In the genomic region with DNA sequence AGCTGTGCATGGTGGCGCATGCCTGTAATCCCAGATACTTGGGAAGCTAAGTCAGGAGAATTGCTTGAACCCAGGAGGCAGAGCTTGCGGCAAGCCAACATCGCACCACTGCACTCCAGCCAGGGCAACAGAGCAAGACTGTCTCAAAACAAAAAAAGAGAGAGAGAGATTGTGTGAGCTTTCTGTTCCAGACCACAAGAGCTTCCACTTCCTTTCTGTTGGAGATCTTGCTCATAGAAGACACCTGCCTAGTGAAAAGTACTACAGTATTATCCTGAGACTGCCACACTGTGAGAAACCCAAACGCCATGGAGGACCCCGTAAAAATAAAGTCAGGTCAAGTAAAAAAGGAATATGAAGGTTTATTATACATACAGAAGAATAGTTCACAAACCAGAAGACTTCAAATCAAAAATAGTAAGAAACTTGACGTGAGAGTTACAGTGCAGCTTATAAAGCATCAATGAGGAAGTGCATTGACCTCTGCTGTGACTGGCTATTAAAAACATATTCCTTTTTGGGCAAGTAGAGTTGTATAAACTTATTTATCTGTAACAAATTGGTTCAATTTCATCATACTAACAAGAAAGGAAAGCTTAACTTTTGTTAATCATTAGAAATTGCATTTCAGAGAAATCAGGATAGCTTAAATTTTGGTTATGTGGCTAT, we compare ENCODE assay signal across 8 cellular contexts. TPM values are rescaled to one million over a fixed set of nuclear protein-coding genes. Genes with fewer than 3 reads are reported as not detected.
DNase-seq lines count a peak whose midpoint lies in the region; ATAC-seq and TF ChIP-seq lines count a peak whose summit lies in the region.

No MANE protein-coding gene starts in this region.

- no peaks in the 10 kb centered on the region for H3K27me3 Mint-ChIP-seq in activated CD8-positive, alpha-beta T cell treated with anti-CD3 and anti-CD28 coated beads for 36 hours

- intact Hi-C loops in activated CD8-positive, alpha-beta T cell treated with anti-CD3 and anti-CD28 coated beads for 36 hours (cut with micrococcal nuclease): loop anchor here (5.0 kb wide), 1 partner anchor 57 kb away; no protein-coding TSS in a partner anchor
- intact Hi-C loops in colonic mucosa (cut with DNase I): no loop called here

- peak; percentile 71 for ATAC-seq in DND-41 (ENCODE audit: insufficient read depth, low read depth)
- peak; percentile 70 for ATAC-seq in GM19452 (IDR thresholded peaks at IDR 0.05; ENCODE audit: unreplicated experiment)
- ATAC-seq in HG03342 (IDR thresholded peaks at IDR 0.05; ENCODE audit: unreplicated experiment): peak; percentile 72
- peak; percentile 18 for ATAC-seq in activated CD8-positive, alpha-beta T cell treated with anti-CD3 and anti-CD28 coated beads for 36 hours

- peak overlapping the region; percentile 56 for H3K9ac ChIP-seq in DND-41 (ENCODE audit: low read depth, low read length)
- no peak overlapping the region for H3K9ac ChIP-seq in colonic mucosa (ENCODE audit: low read depth in 2 of 2, low read length in 2 of 2)

- H3K4me3 ChIP-seq in DND-41 (ENCODE audit: low read depth in 1 of 2, low read length in 2 of 2): peak overlapping the region in 1 of 2 experiments; percentile 35; a peak in 2 of 4 replicates
- no peak overlapping the region for H3K4me3 ChIP-seq in colonic mucosa

- H3K9me3 Mint-ChIP-seq in activated CD8-positive, alpha-beta T cell treated with anti-CD3 and anti-CD28 coated beads for 36 hours: peaks cover 1% of the 10 kb centered on the region

- peak overlapping the region; percentile 87 for H3K27ac Mint-ChIP-seq in activated CD8-positive, alpha-beta T cell treated with anti-CD3 and anti-CD28 coated beads for 36 hours

- POLR2A ChIA-PET in activated CD8-positive, alpha-beta T cell treated with anti-CD3 and anti-CD28 coated beads for 36 hours (lab: Charles Lee): no interaction called here

- TF ChIP-seq CTCF in DND-41 (IDR thresholded peaks at IDR 0.05; ENCODE audit: borderline replicate concordance, extremely low read depth, low read length, poor library complexity, severe bottlenecking) (no peak), colonic mucosa (IDR thresholded peaks at IDR 0.05) (no peak)
- no peak for TF ChIP-seq CTCF in activated CD8-positive, alpha-beta T cell treated with anti-CD3 and anti-CD28 coated beads for 36 hours (IDR thresholded peaks at IDR 0.05)

- DNase-seq in DND-41 (peak; percentile 79), colonic mucosa (no peak), G401 (ENCODE audit: low spot score) (no peak), cerebellum (ENCODE audit: low spot score) (no peak)
- peak; percentile 28 for DNase-seq in activated CD8-positive, alpha-beta T cell treated with anti-CD3 and anti-CD28 coated beads for 36 hours
- DNase-seq in NK-92 treated with Interleukin-12 subunit alpha and Interleukin-12 subunit beta, amount 100 ng/mL, for 24 hours (lab: John Stamatoyannopoulos, UW): no peak

- H3K4me1 Mint-ChIP-seq in activated CD8-positive, alpha-beta T cell treated with anti-CD3 and anti-CD28 coated beads for 36 hours (ENCODE audit: low read depth): peaks cover 70% of the 10 kb centered on the region

- H3K4me3 Mint-ChIP-seq in activated CD8-positive, alpha-beta T cell treated with anti-CD3 and anti-CD28 coated beads for 36 hours: peak overlapping the region; percentile 56

- H3K9me3 ChIP-seq in DND-41 (ENCODE audit: insufficient read depth, low read length, severe bottlenecking) (peaks cover 7% of the 10 kb centered on the region), colonic mucosa (no peaks in the 10 kb centered on the region)

- H3K4me2 ChIP-seq in DND-41 (ENCODE audit: insufficient read depth, low read length): peak overlapping the region; percentile 53

- peaks cover 77% of the 10 kb centered on the region for H3K4me1 ChIP-seq in DND-41 (ENCODE audit: insufficient read depth, low read length)
- H3K4me1 ChIP-seq in colonic mucosa: no peaks in the 10 kb centered on the region

- H3K36me3 ChIP-seq in DND-41 (ENCODE audit: insufficient read depth, low read length): no peaks in the 10 kb centered on the region
- no peaks in the 10 kb centered on the region for H3K36me3 ChIP-seq in colonic mucosa

- in situ Hi-C loops in G401 (cut with HindIII; ENCODE audit: low sequenced_read_pairs): no loop called here

- H3K27ac ChIP-seq in DND-41 (ENCODE audit: low read length) (peak overlapping the region; percentile 90), colonic mucosa (no peak overlapping the region)

- H3K27me3 ChIP-seq in DND-41 (ENCODE audit: insufficient read depth, low read length, poor library complexity) (no peaks in the 10 kb centered on the region), colonic mucosa (no peaks in the 10 kb centered on the region)

- H2AFZ ChIP-seq in DND-41 (ENCODE audit: low read depth, low read length): peak overlapping the region; percentile 59

- peaks cover 23% of the 10 kb centered on the region for H3K79me2 ChIP-seq in DND-41 (ENCODE audit: insufficient read depth, low read length)

- H4K20me1 ChIP-seq in DND-41 (ENCODE audit: insufficient read depth, low read length): no peaks in the 10 kb centered on the region

- peaks cover 2% of the 10 kb centered on the region for H3K36me3 Mint-ChIP-seq in activated CD8-positive, alpha-beta T cell treated with anti-CD3 and anti-CD28 coated beads for 36 hours (ENCODE audit: low read depth)

- CTCF ChIA-PET in activated CD8-positive, alpha-beta T cell treated with anti-CD3 and anti-CD28 coated beads for 36 hours (lab: Charles Lee): interaction anchor here (1.0 to 1.2 kb wide), 3 partner anchors 16 to 62 kb away, joined by 3 to 4 read pairs (median 3); no protein-coding TSS in a partner anchor

RNA-seq across cellular contexts. Expression of gene EMB, which starts 4.3 kb away (rescaled TPM):
- 10 to 100 TPM; 55.7 to 67.1 TPM for total RNA-seq in activated CD8-positive, alpha-beta T cell treated with anti-CD3 and anti-CD28 coated beads for 36 hours
- 1 to 10 TPM; 2.8 to 6.1 TPM for total RNA-seq in colonic mucosa
- 12.7 and 13.3 TPM in 2 replicates for total RNA-seq in G401 (2014; rRNA removed; shearing (Covaris generic))
- total RNA-seq in cerebellum: 7.9 TPM

Comparison
In these comparisons a context has a peak if more than half of its experiments do, and no peak if none do; other contexts are left out.
1. ATAC-seq: peak in every context shown above with its lines; median percentile 72 in HG03342; 71 in DND-41; 70 in GM19452; 18 in activated CD8-positive, alpha-beta T cell treated with anti-CD3 and anti-CD28 coated beads for 36 hours.
2. DNase-seq: peak in DND-41 (single experiment) and activated CD8-positive, alpha-beta T cell treated with anti-CD3 and anti-CD28 coated beads for 36 hours (single experiment); none in colonic mucosa (single experiment), NK-92 treated with Interleukin-12 subunit alpha and Interleukin-12 subunit beta, amount 100 ng/mL, for 24 hours (single experiment), G401 (single experiment) and cerebellum (single experiment).